In the genomic region with DNA sequence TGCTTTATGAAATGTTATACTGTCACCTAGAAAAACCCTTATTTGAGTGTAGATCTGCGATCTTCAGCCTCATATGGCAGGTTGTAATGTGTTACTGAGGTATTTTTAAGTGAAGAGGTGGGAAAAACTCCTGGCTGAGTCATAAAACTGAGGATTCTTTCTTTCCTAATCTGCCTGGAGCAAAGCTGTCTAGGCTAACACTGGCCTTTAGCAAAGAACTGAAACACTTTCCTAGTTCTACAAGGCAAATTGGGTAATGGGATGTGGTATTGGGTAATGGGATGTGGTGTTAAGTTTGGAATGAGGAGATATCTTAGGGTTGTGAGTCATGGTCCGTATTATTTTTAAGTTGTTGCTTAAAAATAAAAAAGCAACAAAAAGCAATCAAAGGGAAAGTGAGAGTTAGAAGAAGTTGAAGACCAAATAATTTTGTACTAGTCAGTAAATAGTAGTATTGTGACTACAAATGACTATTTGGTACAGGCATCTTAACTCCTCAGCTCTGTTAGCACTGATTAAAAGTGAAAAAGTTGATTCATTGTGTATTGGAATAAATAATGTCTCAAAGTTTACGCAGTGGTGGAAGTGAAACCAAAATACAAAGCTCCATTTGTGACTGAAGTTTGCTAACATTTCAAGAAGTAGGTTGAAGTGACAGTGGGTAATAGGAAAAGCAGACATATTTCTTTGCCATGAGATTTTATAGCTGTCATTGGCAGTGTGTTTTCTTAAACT, we compare ENCODE assay signal across 8 cellular contexts.
DNase-seq lines count a peak whose midpoint lies in the region; ATAC-seq and TF ChIP-seq lines count a peak whose summit lies in the region.

No MANE protein-coding gene starts in this region.

- DNase-seq in CD14-positive monocyte (ENCODE audit: low spot score) (no peak), glomerular visceral epithelial cell (ENCODE audit: extremely low spot score) (peak; percentile 3), NCI-H748 treated with DMSO at 0.1 percent for 48 hours (lab: John Stamatoyannopoulos, UW) (no peak), NCI-H128 (lab: John Stamatoyannopoulos, UW; ENCODE audit: unreplicated experiment) (no peak), nephron progenitor cell (no peak)
- no peak for DNase-seq in central memory CD4-positive, alpha-beta T cell

- H3K27me3 ChIP-seq in OCI-LY3 (ENCODE audit: low read depth, low read length), result no peaks in the 10 kb centered on the region

- no peak for TF ChIP-seq CTCF in CD14-positive monocyte (IDR thresholded peaks at IDR 0.05)
- TF ChIP-seq CTCF in OCI-LY3 (IDR thresholded peaks at IDR 0.05; ENCODE audit: low read depth, low read length), result no peak
- no peak for TF ChIP-seq CTCF in nephron progenitor cell (IDR thresholded peaks at IDR 0.05)

- ATAC-seq in GM21619 (IDR thresholded peaks at IDR 0.05; ENCODE audit: unreplicated experiment), result peak; percentile 68

- H3K9me3 ChIP-seq in OCI-LY3 (ENCODE audit: insufficient read depth, low read length), result no peaks in the 10 kb centered on the region

- H3K4me3 ChIP-seq in OCI-LY3 (ENCODE audit: low read length), result peak overlapping the region; percentile 19; the same call in 1 of the 2 replicates

- no peaks in the 10 kb centered on the region for H3K27me3 Mint-ChIP-seq in CD14-positive monocyte (ENCODE audit: low read depth in 3 of 3)
- no peaks in the 10 kb centered on the region for H3K27me3 Mint-ChIP-seq in nephron progenitor cell (ENCODE audit: low read depth, poor library complexity)

- no peak overlapping the region for H3K27ac ChIP-seq in OCI-LY3 (ENCODE audit: low read length)

- intact Hi-C loops in CD14-positive monocyte (cut with micrococcal nuclease), result no loop called here

- no peak overlapping the region for H2AFZ ChIP-seq in OCI-LY3 (ENCODE audit: low read depth, low read length)

- H4K20me1 ChIP-seq in OCI-LY3 (ENCODE audit: insufficient read depth, low read length), result no peaks in the 10 kb centered on the region

- no peaks in the 10 kb centered on the region for H3K79me2 ChIP-seq in OCI-LY3 (ENCODE audit: low read length)

- H3K4me3 Mint-ChIP-seq in CD14-positive monocyte (peak overlapping the region; percentile 64 to 86), nephron progenitor cell (no peak overlapping the region)

- peak overlapping the region; percentile 39 for H3K4me2 ChIP-seq in OCI-LY3 (ENCODE audit: low read length)

- H3K9me3 Mint-ChIP-seq in CD14-positive monocyte (peaks cover 0 to 3% (median 0%) of the 10 kb centered on the region in 7 donors), nephron progenitor cell (no peaks in the 10 kb centered on the region)

- peaks cover 18% of the 10 kb centered on the region for H3K4me1 ChIP-seq in OCI-LY3 (ENCODE audit: low read length)

- H3K36me3 ChIP-seq in OCI-LY3 (replicated peaks; ENCODE audit: low read depth, low read length), result no peaks in the 10 kb centered on the region

- H3K9ac ChIP-seq in OCI-LY3 (ENCODE audit: low read length), result no peak overlapping the region

- peaks cover 51% of the 10 kb centered on the region for H3K4me1 Mint-ChIP-seq in CD14-positive monocyte
- H3K4me1 Mint-ChIP-seq in nephron progenitor cell, result no peaks in the 10 kb centered on the region

- H3K27ac Mint-ChIP-seq in CD14-positive monocyte (peak overlapping the region; percentile 83 to 94 (median 89)), nephron progenitor cell (no peak overlapping the region)

- no peaks in the 10 kb centered on the region for H3K36me3 Mint-ChIP-seq in CD14-positive monocyte
- H3K36me3 Mint-ChIP-seq in nephron progenitor cell (ENCODE audit: low read depth), result no peaks in the 10 kb centered on the region
